Comparison of ENCODE assay signal across 11 cellular contexts in genomic region chr11:71576688-71577465, GRCh38. TPM values are rescaled to one million over a fixed set of nuclear protein-coding genes. Genes with fewer than 3 reads are reported as not detected.
"Had no signal": no experiment of that assay in that cellular context is flagged by ENCODE, and none has a peak within 500 bp of the region (broad histone marks: within the 10 kb centered on the region; RNA-seq: fewer than 3 reads in every experiment).

No MANE protein-coding gene starts in this region.

RNA-seq across cellular contexts. Expression of gene KRTAP5-11, which starts 5.8 kb away (rescaled TPM):
- total RNA-seq: OCI-LY7, PC-3, PC-9, Peyer's patch, Right ventricle myocardium inferior, Right ventricle myocardium superior, RPMI7951, SJCRH30, SJSA1, SK-MEL-5 had no signal
- polyA plus RNA-seq: SK-N-SH had no signal

RNA-seq across cellular contexts. Expression of gene KRTAP5-10, which starts 11.5 kb away (rescaled TPM):
- total RNA-seq: OCI-LY7, PC-3, PC-9, Peyer's patch, Right ventricle myocardium inferior, Right ventricle myocardium superior, RPMI7951, SJCRH30, SJSA1 had no signal
- polyA plus RNA-seq: SK-N-SH had no signal

RNA-seq across cellular contexts. Expression of gene KRTAP5-9, which starts 28.7 kb away (rescaled TPM):
- total RNA-seq: OCI-LY7, PC-3, PC-9, Right ventricle myocardium inferior, Right ventricle myocardium superior, RPMI7951, SJCRH30, SJSA1, SK-MEL-5 had no signal
- polyA plus RNA-seq: SK-N-SH had no signal

RNA-seq across cellular contexts. Expression of gene KRTAP5-8, which starts 39.1 kb away (rescaled TPM):
- total RNA-seq: OCI-LY7, PC-3, PC-9, Right ventricle myocardium inferior, Right ventricle myocardium superior, RPMI7951, SJCRH30, SJSA1 had no signal
- polyA plus RNA-seq: SK-N-SH had no signal

RNA-seq across cellular contexts. Expression of gene KRTAP5-7, which starts 49.8 kb away (rescaled TPM):
- total RNA-seq: OCI-LY7, PC-3, PC-9, Right ventricle myocardium inferior, Right ventricle myocardium superior, RPMI7951, SJCRH30, SJSA1 had no signal
